ENCODE assay signal across 11 cellular contexts in the genomic region with DNA sequence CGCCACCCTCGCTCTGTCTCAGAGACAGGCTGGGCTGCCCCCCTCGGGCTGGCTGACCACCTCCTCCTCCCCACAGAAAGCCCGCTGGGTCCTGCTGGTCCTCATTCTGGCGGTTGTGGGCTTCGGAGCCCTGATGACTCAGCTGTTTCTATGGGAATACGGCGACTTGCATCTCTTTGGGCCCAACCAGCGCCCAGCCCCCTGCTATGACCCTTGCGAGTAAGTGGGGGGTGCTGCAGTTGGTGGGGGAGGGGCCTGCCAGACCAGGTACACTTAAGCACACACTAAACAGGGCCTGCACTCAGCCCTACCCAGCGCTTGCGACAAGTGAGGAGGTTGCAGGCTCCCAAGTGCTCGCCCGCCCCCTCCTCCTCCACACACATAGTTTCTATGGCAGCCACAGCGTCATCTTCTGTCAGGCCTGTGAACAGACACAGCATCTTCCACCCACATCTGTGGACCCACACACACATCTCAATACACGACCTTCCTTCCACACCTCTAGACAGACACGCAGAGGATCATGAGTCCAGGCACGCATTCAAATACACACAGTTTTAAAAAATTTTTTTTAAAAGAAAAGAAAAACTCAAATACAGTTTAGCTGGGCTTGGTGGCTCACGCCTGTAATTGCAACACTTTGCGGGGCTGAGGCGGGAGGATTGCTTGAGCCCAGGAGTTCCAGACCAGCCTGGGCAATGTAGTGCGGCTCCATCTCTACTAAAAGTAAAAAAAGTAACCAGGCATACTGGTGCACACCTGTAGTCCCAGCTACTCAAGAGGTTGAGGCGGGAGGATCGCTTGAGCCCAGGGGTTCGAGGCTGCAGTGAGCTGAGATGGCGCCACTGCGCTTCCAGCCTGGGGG. TPM values are rescaled to one million over a fixed set of nuclear protein-coding genes. Genes with fewer than 3 reads are reported as not detected.
DNase-seq lines count a peak whose midpoint lies in the region; ATAC-seq, FAIRE-seq and TF ChIP-seq lines count a peak whose summit lies in the region.
"Had no signal": no experiment of that assay in that cellular context is flagged by ENCODE, and none has a peak within 500 bp of the region (broad histone marks: within the 10 kb centered on the region; RNA-seq: fewer than 3 reads in every experiment).

No MANE protein-coding gene starts in this region.

- peak in 2 of 3 experiments; percentile 27 to 39; a peak in 2 of 6 replicates for TF ChIP-seq CTCF in K562 (IDR thresholded peaks at IDR 0.05 in 2 of 3, conservative IDR thresholded peaks at IDR 0.05 in 1 of 3; ENCODE audit: insufficient read depth in 2 of 3, low read depth in 1 of 3, low read length in 3 of 3)
- TF ChIP-seq CTCF in testis (IDR thresholded peaks at IDR 0.05) = no peak

- H3K9me1 ChIP-seq in K562 (ENCODE audit: control insufficient read depth, insufficient read depth, low read length) = no peaks in the 10 kb centered on the region

- TF ChIP-seq POLR2A in K562 (conservative IDR thresholded peaks at IDR 0.05) = no peak
- no peak for TF ChIP-seq POLR2A in testis (IDR thresholded peaks at IDR 0.05)

- peaks cover 2% of the 10 kb centered on the region for H3K36me3 Mint-ChIP-seq in activated naive CD8-positive, alpha-beta T cell treated with anti-CD3 and anti-CD28 coated beads, Interleukin-2, amount 10 ng/mL, durations not matched to agents 7 days and 5 days
- H3K36me3 Mint-ChIP-seq in activated naive CD8-positive, alpha-beta T cell treated with anti-CD3 and anti-CD28 coated beads for 36 hours = peaks cover 2% of the 10 kb centered on the region
- peaks cover 7% of the 10 kb centered on the region for H3K36me3 Mint-ChIP-seq in T-helper 2 cell treated with Interferon-gamma antibody and Interleukin-4, amounts not matched to agents 5 μg/mL and 100 μg/mL, for 36 hours (ENCODE audit: low read depth)

- no peak for TF ChIP-seq RAD21 in K562 (CRISPR knock-in tag; conservative IDR thresholded peaks at IDR 0.05 in 1 of 2, IDR thresholded peaks at IDR 0.05 in 1 of 2)

- peak overlapping the region; percentile 37 for H3K27ac Mint-ChIP-seq in activated naive CD8-positive, alpha-beta T cell treated with anti-CD3 and anti-CD28 coated beads, Interleukin-2, amount 10 ng/mL, durations not matched to agents 7 days and 5 days
- H3K27ac Mint-ChIP-seq in activated naive CD8-positive, alpha-beta T cell treated with anti-CD3 and anti-CD28 coated beads for 36 hours = no peak overlapping the region
- H3K27ac Mint-ChIP-seq in T-helper 2 cell treated with Interferon-gamma antibody and Interleukin-4, amounts not matched to agents 5 μg/mL and 100 μg/mL, for 36 hours = no peak overlapping the region
- H3K27ac Mint-ChIP-seq: activated CD8-positive, alpha-beta T cell treated with anti-CD3 and anti-CD28 coated beads for 36 hours; stimulated activated effector memory CD8-positive, alpha-beta T cell treated with anti-CD3 and anti-CD28 coated beads, Interleukin-12 subunit alpha, Interleukin-12 subunit beta, amount 100 ng/mL, for 72 hours had no signal

- no TSS peak for BruUV-seq in K562 (replicated peaks; lab: Mats Ljungman, UMichigan)

- peaks cover 12% of the 10 kb centered on the region; the same call in 2 of the 3 replicates for H3K79me2 ChIP-seq in K562 (ENCODE audit: control insufficient read depth, insufficient read depth, low read length)

- H3K9me3 ChIP-seq in K562 (replicated peaks; ENCODE audit: control insufficient read depth, insufficient read depth, low read depth, low read length) (no peaks in the 10 kb centered on the region), testis (no peaks in the 10 kb centered on the region)
- H3K9me3 ChIP-seq: colonic mucosa had no signal

- ATAC-seq in activated naive CD8-positive, alpha-beta T cell treated with anti-CD3 and anti-CD28 coated beads, Interleukin-2, amount 10 ng/mL, durations not matched to agents 7 days and 5 days (ENCODE audit: low read depth) = no peak
- ATAC-seq in K562 (peak; percentile 35), GM21529 (IDR thresholded peaks at IDR 0.05; ENCODE audit: unreplicated experiment) (no peak)
- ATAC-seq: activated CD8-positive, alpha-beta T cell treated with anti-CD3 and anti-CD28 coated beads for 36 hours had no signal

- H3K9ac ChIP-seq in K562 (ENCODE audit: insufficient read depth in 1 of 2, low read depth in 2 of 2, low read length in 2 of 2) = peak overlapping the region in 1 of 2 experiments; percentile 89; a peak in 3 of 4 replicates

- peaks cover 23% of the 10 kb centered on the region for H3K4me1 Mint-ChIP-seq in activated naive CD8-positive, alpha-beta T cell treated with anti-CD3 and anti-CD28 coated beads, Interleukin-2, amount 10 ng/mL, durations not matched to agents 7 days and 5 days
- peaks cover 12% of the 10 kb centered on the region for H3K4me1 Mint-ChIP-seq in activated naive CD8-positive, alpha-beta T cell treated with anti-CD3 and anti-CD28 coated beads for 36 hours
- peaks cover 11% of the 10 kb centered on the region for H3K4me1 Mint-ChIP-seq in T-helper 2 cell treated with Interferon-gamma antibody and Interleukin-4, amounts not matched to agents 5 μg/mL and 100 μg/mL, for 36 hours (ENCODE audit: low read depth)

- H3K4me3 ChIP-seq in K562 (no peak overlapping the region), testis (no peak overlapping the region)

- H3K36me3 ChIP-seq in K562 (ENCODE audit: control insufficient read depth, insufficient read depth, low read length) (peaks cover 39% of the 10 kb centered on the region; the same call in 2 of the 3 replicates), testis (ENCODE audit: low read depth, missing control alignments) (no peaks in the 10 kb centered on the region)
- H3K36me3 ChIP-seq: colonic mucosa had no signal

- FAIRE-seq in K562 (lab: Jason Lieb, UNC) = peak; percentile 80

- H3K27me3 ChIP-seq in K562 (ENCODE audit: control insufficient read depth in 2 of 2, insufficient read depth in 2 of 2, low read length in 2 of 2) (no peaks in the 10 kb centered on the region), testis (no peaks in the 10 kb centered on the region)
- H3K27me3 ChIP-seq: colonic mucosa had no signal

- H4K20me1 ChIP-seq in K562 (replicated peaks; ENCODE audit: control insufficient read depth, insufficient read depth, low read length) = peaks cover 9% of the 10 kb centered on the region; the same call in 1 of the 2 replicates

- CTCF ChIA-PET in K562 (lab: Yijun Ruan, JAX; ENCODE audit: low intra/inter-chr PET ratio) = no interaction called here

- H3K4me1 ChIP-seq in K562 (replicated peaks in 1 of 2; ENCODE audit: control insufficient read depth in 2 of 2, insufficient read depth in 2 of 2, low read length in 2 of 2) (peaks cover 52 to 58% of the 10 kb centered on the region in 2 experiments), testis (peaks cover 3% of the 10 kb centered on the region)
- H3K4me1 ChIP-seq: colonic mucosa had no signal

- in situ Hi-C loops in K562 (cut with MboI) = no loop called here
- in situ Hi-C loops in ACHN (cut with HindIII; ENCODE audit: low pct_ligation_motif_present, low pct_unique_long_range_greater_than_20kb, low sequenced_read_pairs) = no loop called here

- H3K27ac ChIP-seq in K562 (ENCODE audit: extremely low read depth, low read depth, low read length) (peak overlapping the region; percentile 5; the same call in 1 of the 3 replicates), testis (no peak overlapping the region)
- H3K27ac ChIP-seq: colonic mucosa had no signal

- no peak overlapping the region for H3K4me3 Mint-ChIP-seq in activated naive CD8-positive, alpha-beta T cell treated with anti-CD3 and anti-CD28 coated beads, Interleukin-2, amount 10 ng/mL, durations not matched to agents 7 days and 5 days
- H3K4me3 Mint-ChIP-seq in activated naive CD8-positive, alpha-beta T cell treated with anti-CD3 and anti-CD28 coated beads for 36 hours = no peak overlapping the region
- H3K4me3 Mint-ChIP-seq in T-helper 2 cell treated with Interferon-gamma antibody and Interleukin-4, amounts not matched to agents 5 μg/mL and 100 μg/mL, for 36 hours = no peak overlapping the region
- H3K4me3 Mint-ChIP-seq: activated CD8-positive, alpha-beta T cell treated with anti-CD3 and anti-CD28 coated beads for 36 hours; stimulated activated effector memory CD8-positive, alpha-beta T cell treated with anti-CD3 and anti-CD28 coated beads, Interleukin-12 subunit alpha, Interleukin-12 subunit beta, amount 100 ng/mL, for 72 hours had no signal

- DNase-seq in activated naive CD8-positive, alpha-beta T cell treated with anti-CD3 and anti-CD28 coated beads, Interleukin-2, amount 10 ng/mL, durations not matched to agents 7 days and 5 days = no peak
- no peak for DNase-seq in activated naive CD8-positive, alpha-beta T cell treated with anti-CD3 and anti-CD28 coated beads for 36 hours
- DNase-seq in K562 (ENCODE audit: extremely low read depth in 1 of 4, low spot score in 3 of 4) = peak; percentile 64 to 78 (median 72)
- peak; percentile 91 for DNase-seq in left kidney (ENCODE audit: low read depth, low spot score)
- peak; percentile 26 for DNase-seq in testis
- no peak for DNase-seq in ACHN
- DNase-seq in T-helper 2 cell treated with Interferon-gamma antibody and Interleukin-4, amounts not matched to agents 5 μg/mL and 100 μg/mL, for 36 hours (ENCODE audit: low spot score) = no peak
- DNase-seq: activated CD8-positive, alpha-beta T cell treated with anti-CD3 and anti-CD28 coated beads for 36 hours; colonic mucosa had no signal

- POLR2A ChIA-PET in activated naive CD8-positive, alpha-beta T cell treated with anti-CD3 and anti-CD28 coated beads, Interleukin-2, amount 10 ng/mL, durations not matched to agents 7 days and 5 days (lab: Charles Lee) = interaction anchor here (1.4 kb wide), 1 partner anchor 8 kb away, joined by 4 read pairs; no protein-coding TSS in a partner anchor
- POLR2A ChIA-PET in K562 (lab: Yijun Ruan, JAX) = interaction anchor here (0.6 to 1.0 kb wide), 3 partner anchors 29 to 322 kb away, joined by 3 read pairs; no protein-coding TSS in a partner anchor

- H3K4me2 ChIP-seq in K562 (ENCODE audit: insufficient read depth, low read length) = peak overlapping the region; percentile 79

- H3K27me3 Mint-ChIP-seq in activated naive CD8-positive, alpha-beta T cell treated with anti-CD3 and anti-CD28 coated beads, Interleukin-2, amount 10 ng/mL, durations not matched to agents 7 days and 5 days = no peaks in the 10 kb centered on the region
- no peaks in the 10 kb centered on the region for H3K27me3 Mint-ChIP-seq in activated naive CD8-positive, alpha-beta T cell treated with anti-CD3 and anti-CD28 coated beads for 36 hours
- H3K27me3 Mint-ChIP-seq in T-helper 2 cell treated with Interferon-gamma antibody and Interleukin-4, amounts not matched to agents 5 μg/mL and 100 μg/mL, for 36 hours (ENCODE audit: low read depth) = no peaks in the 10 kb centered on the region
- H3K27me3 Mint-ChIP-seq: activated CD8-positive, alpha-beta T cell treated with anti-CD3 and anti-CD28 coated beads for 36 hours had no signal

- intact Hi-C loops in K562 (cut with micrococcal nuclease) = loop anchor here (10.0 kb wide), 1 partner anchor 222 kb away; no protein-coding TSS in a partner anchor
- intact Hi-C loops in testis (cut with DNase I; ENCODE audit: low total_unique reads) = no loop called here

- no peak overlapping the region for H2AFZ ChIP-seq in K562 (ENCODE audit: low read depth, low read length)

- H3K9me3 Mint-ChIP-seq in activated naive CD8-positive, alpha-beta T cell treated with anti-CD3 and anti-CD28 coated beads, Interleukin-2, amount 10 ng/mL, durations not matched to agents 7 days and 5 days = no peaks in the 10 kb centered on the region
- H3K9me3 Mint-ChIP-seq in activated naive CD8-positive, alpha-beta T cell treated with anti-CD3 and anti-CD28 coated beads for 36 hours = no peaks in the 10 kb centered on the region
- H3K9me3 Mint-ChIP-seq in T-helper 2 cell treated with Interferon-gamma antibody and Interleukin-4, amounts not matched to agents 5 μg/mL and 100 μg/mL, for 36 hours = no peaks in the 10 kb centered on the region
- H3K9me3 Mint-ChIP-seq: activated CD8-positive, alpha-beta T cell treated with anti-CD3 and anti-CD28 coated beads for 36 hours; stimulated activated effector memory CD8-positive, alpha-beta T cell treated with anti-CD3 and anti-CD28 coated beads, Interleukin-12 subunit alpha, Interleukin-12 subunit beta, amount 100 ng/mL, for 72 hours had no signal

- 56% methylated on average over 25 of the region's 27 CpGs for WGBS in K562 (ENCODE audit: insufficient coverage, low coverage, missing lambda C conversion rate)
- WGBS in testis, 2 donors = 80 to 82% methylated on average over 21 to 27 of the region's 27 CpGs

- TF ChIP-seq EP300 in K562 (IDR thresholded peaks at IDR 0.05; ENCODE audit: low read length) = no peak

RNA-seq across cellular contexts. Expression of gene PLD3, which starts 18.4 kb away (rescaled TPM):
- total RNA-seq in activated naive CD8-positive, alpha-beta T cell treated with anti-CD3 and anti-CD28 coated beads, Interleukin-2, amount 10 ng/mL, durations not matched to agents 7 days and 5 days = 100 to 1,000 TPM; 104 to 109 TPM
- total RNA-seq in activated naive CD8-positive, alpha-beta T cell treated with anti-CD3 and anti-CD28 coated beads for 36 hours = 10 to 100 TPM; 41.8 to 44.2 TPM
- 107 and 382 TPM in 2 replicates for total RNA-seq in K562 (2011; cell fraction: chromatin; rRNA removed; ENCODE audit: low replicate concordance)
- total RNA-seq in K562 (2011; cell fraction: nucleolus; rRNA removed) = 428 and 489 TPM in 2 replicates
- total RNA-seq in K562 (2011; cell fraction: nucleoplasm; rRNA removed) = 273 and 275 TPM in 2 replicates
- 112 and 167 TPM in 2 replicates for total RNA-seq in K562 (2014; rRNA removed)
- total RNA-seq in K562 (2014; rRNA removed; fragmentation: Illumina TruSeq; extraction: Trizol) = 25.6 and 32.7 TPM in 2 replicates
- total RNA-seq in K562 (2015; rRNA removed; fragmentation: Illumina TruSeq; extraction: Trizol) = 63.5 and 72.9 TPM in 2 replicates
- total RNA-seq in K562 (2021) = 121 and 128 TPM in 2 replicates
- 72.7 and 167 TPM in 2 replicates for polyA plus RNA-seq in K562 (2011; rRNA removed)
- polyA plus RNA-seq in K562 (2011; cell fraction: cytosol; rRNA removed) = 103 and 259 TPM in 2 replicates
- polyA plus RNA-seq in K562 (2011; cell fraction: nucleus; rRNA removed) = 92.2 and 141 TPM in 2 replicates
- 172 and 394 TPM in 2 replicates for polyA plus RNA-seq in K562 (2012)
- polyA plus RNA-seq in K562 (2014; fragmentation: Illumina TruSeq; extraction: Trizol) = 79.3 and 129 TPM in 2 replicates
- polyA plus RNA-seq in K562 (2014; fragmentation: Nextera tagmentation; extraction: Ambion mirVana) = 1 to 10 TPM; 2.3 to 5.8 TPM
- polyA plus RNA-seq in K562 (2014; rRNA removed) = 81.6 and 91.2 TPM in 2 replicates
- 36.8 and 45.4 TPM in 2 replicates for polyA minus RNA-seq in K562 (2011; rRNA and poly(A)+ RNA removed)
- 168 and 196 TPM in 2 replicates for polyA minus RNA-seq in K562 (2011; cell fraction: cytosol; rRNA and poly(A)+ RNA removed)
- 38.8 and 46.8 TPM in 2 replicates for polyA minus RNA-seq in K562 (2011; cell fraction: nucleus; rRNA and poly(A)+ RNA removed)
- total RNA-seq in testis = 100 to 1,000 TPM; 277 to 533 TPM
- 219 TPM for polyA plus RNA-seq in testis (ENCODE audit: insufficient read depth, low read depth, low replicate concordance)

RNA-seq across cellular contexts. Expression of gene C19orf47, which starts 18.7 kb away (rescaled TPM):
- total RNA-seq in activated naive CD8-positive, alpha-beta T cell treated with anti-CD3 and anti-CD28 coated beads, Interleukin-2, amount 10 ng/mL, durations not matched to agents 7 days and 5 days = 10 to 100 TPM; 21.4 to 21.8 TPM
- 10 to 100 TPM; 26.1 to 28.1 TPM for total RNA-seq in activated naive CD8-positive, alpha-beta T cell treated with anti-CD3 and anti-CD28 coated beads for 36 hours
- 54.6 and 104 TPM in 2 replicates for total RNA-seq in K562 (2011; cell fraction: chromatin; rRNA removed; ENCODE audit: low replicate concordance)
- 38.6 and 39.2 TPM in 2 replicates for total RNA-seq in K562 (2011; cell fraction: nucleolus; rRNA removed)
- total RNA-seq in K562 (2011; cell fraction: nucleoplasm; rRNA removed) = 46.7 and 47.2 TPM in 2 replicates
- total RNA-seq in K562 (2014; rRNA removed) (15.8 and 18.7 TPM in 2 replicates), K562 (2014; rRNA removed; fragmentation: Illumina TruSeq; extraction: Trizol) (3.3 and 4.0 TPM in 2 replicates), K562 (2015; rRNA removed; fragmentation: Illumina TruSeq; extraction: Trizol) (9.6 and 11.0 TPM in 2 replicates), K562 (2021) (26.1 and 27.3 TPM in 2 replicates), testis (10 to 100 TPM; 48.9 to 57.1 TPM)
- polyA plus RNA-seq in K562 (2011; rRNA removed) (21.6 and 24.9 TPM in 2 replicates), K562 (2014; fragmentation: Illumina TruSeq; extraction: Trizol) (15.2 and 18.3 TPM in 2 replicates), K562 (2014; fragmentation: Nextera tagmentation; extraction: Ambion mirVana) (under 1 TPM; 0.08 to 0.66 TPM), K562 (2014; rRNA removed) (14.7 and 20.5 TPM in 2 replicates), testis (ENCODE audit: insufficient read depth, low read depth, low replicate concordance) (62.2 TPM)
- 20.1 and 41.9 TPM in 2 replicates for polyA plus RNA-seq in K562 (2011; cell fraction: cytosol; rRNA removed)
- polyA plus RNA-seq in K562 (2011; cell fraction: nucleus; rRNA removed) = 26.9 and 32.6 TPM in 2 replicates
- polyA plus RNA-seq in K562 (2012) = 14.8 and 15.2 TPM in 2 replicates
- 25.2 and 45.6 TPM in 2 replicates for polyA minus RNA-seq in K562 (2011; rRNA and poly(A)+ RNA removed)
- 13.1 and 23.2 TPM in 2 replicates for polyA minus RNA-seq in K562 (2011; cell fraction: cytosol; rRNA and poly(A)+ RNA removed)
- 12.1 and 14.4 TPM in 2 replicates for polyA minus RNA-seq in K562 (2011; cell fraction: nucleus; rRNA and poly(A)+ RNA removed)

RNA-seq across cellular contexts. Expression of gene HIPK4, which starts 23.1 kb away (rescaled TPM):
- total RNA-seq in activated naive CD8-positive, alpha-beta T cell treated with anti-CD3 and anti-CD28 coated beads, Interleukin-2, amount 10 ng/mL, durations not matched to agents 7 days and 5 days = under 1 TPM in 1 of 2 experiments, not detected in 1; 0.11 TPM
- total RNA-seq in activated naive CD8-positive, alpha-beta T cell treated with anti-CD3 and anti-CD28 coated beads for 36 hours = not detected
- not detected in 2 replicates for total RNA-seq in K562 (2011; cell fraction: chromatin; rRNA removed; ENCODE audit: low replicate concordance)
- total RNA-seq in K562 (2011; cell fraction: nucleolus; rRNA removed) = 0.13 TPM in 1 of 2 replicates, not detected in the other
- 0.31 TPM in 1 of 2 replicates, not detected in the other for total RNA-seq in K562 (2011; cell fraction: nucleoplasm; rRNA removed)
- total RNA-seq in K562 (2014; rRNA removed) = 0.08 TPM in 1 of 2 replicates, not detected in the other
- total RNA-seq in K562 (2014; rRNA removed; fragmentation: Illumina TruSeq; extraction: Trizol) = not detected in 2 replicates
- total RNA-seq in K562 (2015; rRNA removed; fragmentation: Illumina TruSeq; extraction: Trizol) = not detected in 2 replicates
- total RNA-seq in K562 (2021) = 0.07 and 0.09 TPM in 2 replicates
- polyA plus RNA-seq in K562 (2011; rRNA removed) = 0.06 TPM in 1 of 2 replicates, not detected in the other
- 0.06 TPM in 2 replicates for polyA plus RNA-seq in K562 (2011; cell fraction: cytosol; rRNA removed)
- 0.10 TPM in 1 of 2 replicates, not detected in the other for polyA plus RNA-seq in K562 (2011; cell fraction: nucleus; rRNA removed)
- polyA plus RNA-seq in K562 (2012) = 0.08 and 0.10 TPM in 2 replicates
- not detected in 2 replicates for polyA plus RNA-seq in K562 (2014; fragmentation: Illumina TruSeq; extraction: Trizol)
- polyA plus RNA-seq in K562 (2014; fragmentation: Nextera tagmentation; extraction: Ambion mirVana) = not detected
- 0.05 TPM in 1 of 2 replicates, not detected in the other for polyA plus RNA-seq in K562 (2014; rRNA removed)
- not detected in 2 replicates for polyA minus RNA-seq in K562 (2011; rRNA and poly(A)+ RNA removed)
- not detected in 2 replicates for polyA minus RNA-seq in K562 (2011; cell fraction: cytosol; rRNA and poly(A)+ RNA removed)
- polyA minus RNA-seq in K562 (2011; cell fraction: nucleus; rRNA and poly(A)+ RNA removed) = not detected in 2 replicates
- total RNA-seq in testis = 10 to 100 TPM; 13.7 to 30.3 TPM
- polyA plus RNA-seq in testis (ENCODE audit: insufficient read depth, low read depth, low replicate concordance) = 32.8 TPM
- total RNA-seq: activated CD8-positive, alpha-beta T cell treated with anti-CD3 and anti-CD28 coated beads for 36 hours; colonic mucosa had no signal

RNA-seq across cellular contexts. Expression of gene PRX, which starts 46.2 kb away (rescaled TPM):
- total RNA-seq in activated naive CD8-positive, alpha-beta T cell treated with anti-CD3 and anti-CD28 coated beads, Interleukin-2, amount 10 ng/mL, durations not matched to agents 7 days and 5 days = 1 to 10 TPM; 2.3 to 2.5 TPM
- under 1 TPM; 0.64 to 0.84 TPM for total RNA-seq in activated naive CD8-positive, alpha-beta T cell treated with anti-CD3 and anti-CD28 coated beads for 36 hours
- 1.8 and 4.5 TPM in 2 replicates for total RNA-seq in K562 (2011; cell fraction: chromatin; rRNA removed; ENCODE audit: low replicate concordance)
- 2.7 and 2.8 TPM in 2 replicates for total RNA-seq in K562 (2011; cell fraction: nucleolus; rRNA removed)
- 2.1 and 2.2 TPM in 2 replicates for total RNA-seq in K562 (2011; cell fraction: nucleoplasm; rRNA removed)
- total RNA-seq in K562 (2014; rRNA removed) (2.8 and 3.8 TPM in 2 replicates), K562 (2014; rRNA removed; fragmentation: Illumina TruSeq; extraction: Trizol) (0.61 and 0.65 TPM in 2 replicates), K562 (2015; rRNA removed; fragmentation: Illumina TruSeq; extraction: Trizol) (1.8 and 2.0 TPM in 2 replicates), K562 (2021) (2.9 and 3.5 TPM in 2 replicates), testis (1 to 10 TPM; 4.9 to 5.1 TPM)
- polyA plus RNA-seq in K562 (2011; rRNA removed) (1.5 and 1.7 TPM in 2 replicates), K562 (2014; fragmentation: Illumina TruSeq; extraction: Trizol) (1.3 and 2.1 TPM in 2 replicates), K562 (2014; fragmentation: Nextera tagmentation; extraction: Ambion mirVana) (not detected), K562 (2014; rRNA removed) (1.4 and 1.7 TPM in 2 replicates), testis (ENCODE audit: insufficient read depth, low read depth, low replicate concordance) (3.6 TPM)
- polyA plus RNA-seq in K562 (2011; cell fraction: cytosol; rRNA removed) = 1.4 and 1.7 TPM in 2 replicates
- polyA plus RNA-seq in K562 (2011; cell fraction: nucleus; rRNA removed) = 1.0 and 1.8 TPM in 2 replicates
- polyA plus RNA-seq in K562 (2012) = 2.5 and 4.5 TPM in 2 replicates
- polyA minus RNA-seq in K562 (2011; rRNA and poly(A)+ RNA removed) = 1.4 and 1.5 TPM in 2 replicates
- polyA minus RNA-seq in K562 (2011; cell fraction: cytosol; rRNA and poly(A)+ RNA removed) = 2.1 and 2.8 TPM in 2 replicates
- polyA minus RNA-seq in K562 (2011; cell fraction: nucleus; rRNA and poly(A)+ RNA removed) = 0.54 and 1.00 TPM in 2 replicates

RNA-seq across cellular contexts. Expression of gene SERTAD1, which starts 58.9 kb away (rescaled TPM):
- 1 to 10 TPM; 7.3 to 7.9 TPM for total RNA-seq in activated naive CD8-positive, alpha-beta T cell treated with anti-CD3 and anti-CD28 coated beads, Interleukin-2, amount 10 ng/mL, durations not matched to agents 7 days and 5 days
- total RNA-seq in activated naive CD8-positive, alpha-beta T cell treated with anti-CD3 and anti-CD28 coated beads for 36 hours = 1 to 10 TPM; 10.0 TPM
- total RNA-seq in K562 (2011; cell fraction: chromatin; rRNA removed; ENCODE audit: low replicate concordance) = 3.1 and 8.3 TPM in 2 replicates
- 10.3 and 11.0 TPM in 2 replicates for total RNA-seq in K562 (2011; cell fraction: nucleolus; rRNA removed)
- 7.5 and 8.9 TPM in 2 replicates for total RNA-seq in K562 (2011; cell fraction: nucleoplasm; rRNA removed)
- total RNA-seq in K562 (2014; rRNA removed) = 8.1 and 10.9 TPM in 2 replicates
- 2.1 and 2.8 TPM in 2 replicates for total RNA-seq in K562 (2014; rRNA removed; fragmentation: Illumina TruSeq; extraction: Trizol)
- 4.9 and 5.5 TPM in 2 replicates for total RNA-seq in K562 (2015; rRNA removed; fragmentation: Illumina TruSeq; extraction: Trizol)
- total RNA-seq in K562 (2021) = 8.7 and 8.9 TPM in 2 replicates
- polyA plus RNA-seq in K562 (2011; rRNA removed) = 6.1 and 6.8 TPM in 2 replicates
- polyA plus RNA-seq in K562 (2011; cell fraction: cytosol; rRNA removed) = 7.4 and 18.7 TPM in 2 replicates
- 5.6 and 9.1 TPM in 2 replicates for polyA plus RNA-seq in K562 (2011; cell fraction: nucleus; rRNA removed)
- polyA plus RNA-seq in K562 (2012) = 6.7 and 8.9 TPM in 2 replicates
- polyA plus RNA-seq in K562 (2014; fragmentation: Illumina TruSeq; extraction: Trizol) = 2.3 and 5.0 TPM in 2 replicates
- polyA plus RNA-seq in K562 (2014; fragmentation: Nextera tagmentation; extraction: Ambion mirVana) = under 1 TPM; 0.15 to 0.85 TPM
- polyA plus RNA-seq in K562 (2014; rRNA removed) = 6.7 TPM in 2 replicates
- polyA minus RNA-seq in K562 (2011; rRNA and poly(A)+ RNA removed) = 1.9 and 2.1 TPM in 2 replicates
- polyA minus RNA-seq in K562 (2011; cell fraction: cytosol; rRNA and poly(A)+ RNA removed) = 3.5 and 4.5 TPM in 2 replicates
- polyA minus RNA-seq in K562 (2011; cell fraction: nucleus; rRNA and poly(A)+ RNA removed) = 1.8 and 3.6 TPM in 2 replicates
- total RNA-seq in testis = 10 to 100 TPM in 1 of 2 donors, 1 to 10 TPM in 1; 8.6 to 10.9 TPM
- 8.3 TPM for polyA plus RNA-seq in testis (ENCODE audit: insufficient read depth, low read depth, low replicate concordance)

Comparison
In these comparisons a context has a peak if more than half of its experiments do, and no peak if none do; other contexts are left out.
1. DNase-seq: peak in K562 (4 of 4), left kidney (single experiment) and testis (single experiment); none in activated naive CD8-positive, alpha-beta T cell treated with anti-CD3 and anti-CD28 coated beads, Interleukin-2, amount 10 ng/mL, durations not matched to agents 7 days and 5 days (single experiment), activated naive CD8-positive, alpha-beta T cell treated with anti-CD3 and anti-CD28 coated beads for 36 hours (single experiment), ACHN (single experiment) and T-helper 2 cell treated with Interferon-gamma antibody and Interleukin-4, amounts not matched to agents 5 μg/mL and 100 μg/mL, for 36 hours (single experiment).
2. CTCF ChIP-seq: peak in K562 (2 of 3); none in testis (0 of 3).
3. RNA of gene HIPK4, which starts 23.1 kb away (total RNA-seq): 13.7 to 30.3 TPM in testis; 0.11 TPM in activated naive CD8-positive, alpha-beta T cell treated with anti-CD3 and anti-CD28 coated beads, Interleukin-2, amount 10 ng/mL, durations not matched to agents 7 days and 5 days, 0.07 to 0.31 TPM in K562 and not detected in activated naive CD8-positive, alpha-beta T cell treated with anti-CD3 and anti-CD28 coated beads for 36 hours; every median in the first group is over 10 times any median in the second.